Comparison of ENCODE assay signal across 1 cellular context in the genomic region with DNA sequence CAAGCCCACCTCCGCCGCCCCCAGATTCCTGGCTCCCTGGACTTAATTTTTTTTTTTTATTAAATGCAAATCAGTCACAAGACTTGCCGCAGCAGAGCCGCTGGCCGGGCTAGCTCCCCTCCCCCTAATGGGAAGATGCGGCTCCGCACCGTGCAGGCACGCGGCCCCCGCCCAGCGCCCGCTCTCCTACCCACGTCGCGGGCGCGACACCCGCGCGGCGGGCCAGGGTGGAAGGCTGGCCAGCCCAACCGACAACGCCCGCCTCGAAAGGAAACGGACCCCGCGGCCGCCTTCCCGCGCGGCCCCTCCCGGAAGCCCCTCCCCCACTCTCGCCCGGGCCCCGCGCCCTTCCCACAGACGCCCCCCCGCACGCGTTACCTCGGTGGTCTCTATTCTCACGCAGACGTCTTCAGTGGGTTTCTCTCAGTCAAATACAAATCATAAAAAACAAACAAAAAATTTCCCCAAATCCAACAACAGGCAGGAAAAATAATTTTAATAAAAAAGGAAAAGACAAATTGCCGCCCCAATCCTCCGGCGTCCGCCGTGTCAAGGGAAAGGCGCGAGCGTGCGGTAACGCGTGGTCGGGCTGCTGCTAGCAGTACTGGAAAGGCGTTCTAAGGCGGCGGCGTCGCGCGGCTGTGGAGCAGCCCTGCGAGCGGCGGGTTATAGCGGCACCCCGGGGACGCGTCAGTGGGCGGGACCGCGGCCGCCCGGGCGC.
TF ChIP-seq lines count a peak whose summit lies in the region.

A gene (minus strand): TSS at position 643 of the 721 bp plus-strand sequence. CDS start 1,480 bp downstream, outside the sequence.

TF ChIP-seq in HepG2, 621 proteins besides CTCF, POLR2A, EP300 and RAD21 (continued from another document and continues in another):
- TF ChIP-seq, protein P1, sequence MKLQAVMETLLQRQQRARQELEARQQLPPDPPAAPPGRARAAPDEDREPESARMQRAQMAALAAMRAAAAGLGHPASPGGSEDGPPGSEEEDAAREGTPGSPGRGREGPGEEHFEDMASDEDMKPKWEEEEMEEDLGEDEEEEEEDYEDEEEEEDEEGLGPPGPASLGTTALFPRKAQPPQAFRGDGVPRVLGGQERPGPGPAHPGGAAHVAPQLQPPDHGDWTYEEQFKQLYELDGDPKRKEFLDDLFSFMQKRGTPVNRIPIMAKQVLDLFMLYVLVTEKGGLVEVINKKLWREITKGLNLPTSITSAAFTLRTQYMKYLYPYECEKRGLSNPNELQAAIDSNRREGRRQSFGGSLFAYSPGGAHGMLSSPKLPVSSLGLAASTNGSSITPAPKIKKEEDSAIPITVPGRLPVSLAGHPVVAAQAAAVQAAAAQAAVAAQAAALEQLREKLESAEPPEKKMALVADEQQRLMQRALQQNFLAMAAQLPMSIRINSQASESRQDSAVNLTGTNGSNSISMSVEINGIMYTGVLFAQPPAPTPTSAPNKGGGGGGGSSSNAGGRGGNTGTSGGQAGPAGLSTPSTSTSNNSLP (IDR thresholded peaks at IDR 0.05; ENCODE audit: low read depth, low read length) = no peak; the same call in 1 of the 2 replicates
- TF ChIP-seq, protein P2, sequence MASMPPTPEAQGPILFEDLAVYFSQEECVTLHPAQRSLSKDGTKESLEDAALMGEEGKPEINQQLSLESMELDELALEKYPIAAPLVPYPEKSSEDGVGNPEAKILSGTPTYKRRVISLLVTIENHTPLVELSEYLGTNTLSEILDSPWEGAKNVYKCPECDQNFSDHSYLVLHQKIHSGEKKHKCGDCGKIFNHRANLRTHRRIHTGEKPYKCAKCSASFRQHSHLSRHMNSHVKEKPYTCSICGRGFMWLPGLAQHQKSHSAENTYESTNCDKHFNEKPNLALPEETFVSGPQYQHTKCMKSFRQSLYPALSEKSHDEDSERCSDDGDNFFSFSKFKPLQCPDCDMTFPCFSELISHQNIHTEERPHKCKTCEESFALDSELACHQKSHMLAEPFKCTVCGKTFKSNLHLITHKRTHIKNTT (CRISPR knock-in tag; IDR thresholded peaks at IDR 0.05) = 0 out of 2 replicates have a peak, but pooled peaks have one; percentile 40
- TF ChIP-seq, protein P3, sequence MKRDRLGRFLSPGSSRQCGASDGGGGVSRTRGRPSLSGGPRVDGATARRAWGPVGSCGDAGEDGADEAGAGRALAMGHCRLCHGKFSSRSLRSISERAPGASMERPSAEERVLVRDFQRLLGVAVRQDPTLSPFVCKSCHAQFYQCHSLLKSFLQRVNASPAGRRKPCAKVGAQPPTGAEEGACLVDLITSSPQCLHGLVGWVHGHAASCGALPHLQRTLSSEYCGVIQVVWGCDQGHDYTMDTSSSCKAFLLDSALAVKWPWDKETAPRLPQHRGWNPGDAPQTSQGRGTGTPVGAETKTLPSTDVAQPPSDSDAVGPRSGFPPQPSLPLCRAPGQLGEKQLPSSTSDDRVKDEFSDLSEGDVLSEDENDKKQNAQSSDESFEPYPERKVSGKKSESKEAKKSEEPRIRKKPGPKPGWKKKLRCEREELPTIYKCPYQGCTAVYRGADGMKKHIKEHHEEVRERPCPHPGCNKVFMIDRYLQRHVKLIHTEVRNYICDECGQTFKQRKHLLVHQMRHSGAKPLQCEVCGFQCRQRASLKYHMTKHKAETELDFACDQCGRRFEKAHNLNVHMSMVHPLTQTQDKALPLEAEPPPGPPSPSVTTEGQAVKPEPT (CRISPR knock-in tag; IDR thresholded peaks at IDR 0.05; ENCODE audit: low read depth) = no peak
- TF ChIP-seq ZNF552 (CRISPR knock-in tag; IDR thresholded peaks at IDR 0.05; ENCODE audit: borderline replicate concordance) (peak; percentile 75; the same call in 1 of the 2 replicates), NPAS2 (CRISPR knock-in tag; IDR thresholded peaks at IDR 0.05; ENCODE audit: borderline replicate concordance) (no peak), JARID2 (CRISPR knock-in tag; IDR thresholded peaks at IDR 0.05; ENCODE audit: insufficient replicate concordance) (no peak), SUZ12 (IDR thresholded peaks at IDR 0.05; ENCODE audit: low read depth, low read length) (no peak), SALL1 (CRISPR knock-in tag; IDR thresholded peaks at IDR 0.05) (peak; percentile 77; the same call in 1 of the 2 replicates), ATF7 (IDR thresholded peaks at IDR 0.05) (no peak), ATF7 (CRISPR knock-in tag; IDR thresholded peaks at IDR 0.05) (0 out of 2 replicates have a peak, but pooled peaks have one; percentile 19), ZNF577 (CRISPR knock-in tag; IDR thresholded peaks at IDR 0.05; ENCODE audit: borderline replicate concordance, low read depth) (no peak), HMGA1 (CRISPR knock-in tag; conservative IDR thresholded peaks at IDR 0.05) (no peak), GLI4 (CRISPR knock-in tag; IDR thresholded peaks at IDR 0.05; ENCODE audit: borderline replicate concordance) (no peak), ZNF569 (CRISPR knock-in tag; IDR thresholded peaks at IDR 0.05; ENCODE audit: borderline replicate concordance) (no peak), ZNF629 (CRISPR knock-in tag; conservative IDR thresholded peaks at IDR 0.05) (peak; percentile 47; the same call in 1 of the 2 replicates), CCAR2 (optimal IDR thresholded peaks at IDR 0.05; ENCODE audit: low read depth, low read length) (no peak), FOXK2 (IDR thresholded peaks at IDR 0.05) (no peak), ZEB1 (IDR thresholded peaks at IDR 0.05; ENCODE audit: insufficient replicate concordance, low read depth) (no peak), HOXA9 (CRISPR knock-in tag; IDR thresholded peaks at IDR 0.05; ENCODE audit: borderline replicate concordance) (0 out of 2 replicates have a peak, but pooled peaks have one; percentile 38), ZNF329 (CRISPR knock-in tag; IDR thresholded peaks at IDR 0.05; ENCODE audit: low read depth) (peak; percentile 28; the same call in 1 of the 2 replicates), RBM22 (optimal IDR thresholded peaks at IDR 0.05; ENCODE audit: low read length) (peak; percentile 22), ZBTB38 (CRISPR knock-in tag; IDR thresholded peaks at IDR 0.05) (peak; percentile 83; the same call in 1 of the 2 replicates), BORCS8-MEF2B (CRISPR knock-in tag; IDR thresholded peaks at IDR 0.05) (peak; percentile 78; the same call in 1 of the 2 replicates), FOXO1 (CRISPR knock-in tag; IDR thresholded peaks at IDR 0.05) (peak; percentile 69), HCFC1 (IDR thresholded peaks at IDR 0.05; ENCODE audit: low read depth, low read length) (no peak), BHLHE40 (IDR thresholded peaks at IDR 0.05; ENCODE audit: low read length) (peak; percentile 67; the same call in 1 of the 2 replicates), EED (CRISPR knock-in tag; IDR thresholded peaks at IDR 0.05) (no peak), HNF4G (IDR thresholded peaks at IDR 0.05; ENCODE audit: borderline replicate concordance, low read depth, low read length) (peak; percentile 33; the same call in 1 of the 2 replicates), HNF4G (CRISPR knock-in tag; IDR thresholded peaks at IDR 0.05; ENCODE audit: borderline replicate concordance, low read depth) (peak; percentile 62; the same call in 1 of the 2 replicates), ZNF598 (CRISPR knock-in tag; IDR thresholded peaks at IDR 0.05; ENCODE audit: borderline replicate concordance) (no peak), IRF2 (CRISPR knock-in tag; IDR thresholded peaks at IDR 0.05) (peak; percentile 63), FOXA3 (CRISPR knock-in tag; IDR thresholded peaks at IDR 0.05) (peak; percentile 63), ZNF432 (CRISPR knock-in tag; IDR thresholded peaks at IDR 0.05; ENCODE audit: borderline replicate concordance) (no peak), TAF1 (CRISPR knock-in tag; IDR thresholded peaks at IDR 0.05) (peak; percentile 99), HDAC6 (IDR thresholded peaks at IDR 0.05; ENCODE audit: low read depth, low read length) (peak; percentile 90), SRSF4 (IDR thresholded peaks at IDR 0.05; ENCODE audit: low read depth, low read length, poor library complexity, severe bottlenecking) (peak; percentile 77), ZSCAN25 (CRISPR knock-in tag; IDR thresholded peaks at IDR 0.05) (no peak; the same call in 1 of the 2 replicates)
- TF ChIP-seq, protein P4, sequence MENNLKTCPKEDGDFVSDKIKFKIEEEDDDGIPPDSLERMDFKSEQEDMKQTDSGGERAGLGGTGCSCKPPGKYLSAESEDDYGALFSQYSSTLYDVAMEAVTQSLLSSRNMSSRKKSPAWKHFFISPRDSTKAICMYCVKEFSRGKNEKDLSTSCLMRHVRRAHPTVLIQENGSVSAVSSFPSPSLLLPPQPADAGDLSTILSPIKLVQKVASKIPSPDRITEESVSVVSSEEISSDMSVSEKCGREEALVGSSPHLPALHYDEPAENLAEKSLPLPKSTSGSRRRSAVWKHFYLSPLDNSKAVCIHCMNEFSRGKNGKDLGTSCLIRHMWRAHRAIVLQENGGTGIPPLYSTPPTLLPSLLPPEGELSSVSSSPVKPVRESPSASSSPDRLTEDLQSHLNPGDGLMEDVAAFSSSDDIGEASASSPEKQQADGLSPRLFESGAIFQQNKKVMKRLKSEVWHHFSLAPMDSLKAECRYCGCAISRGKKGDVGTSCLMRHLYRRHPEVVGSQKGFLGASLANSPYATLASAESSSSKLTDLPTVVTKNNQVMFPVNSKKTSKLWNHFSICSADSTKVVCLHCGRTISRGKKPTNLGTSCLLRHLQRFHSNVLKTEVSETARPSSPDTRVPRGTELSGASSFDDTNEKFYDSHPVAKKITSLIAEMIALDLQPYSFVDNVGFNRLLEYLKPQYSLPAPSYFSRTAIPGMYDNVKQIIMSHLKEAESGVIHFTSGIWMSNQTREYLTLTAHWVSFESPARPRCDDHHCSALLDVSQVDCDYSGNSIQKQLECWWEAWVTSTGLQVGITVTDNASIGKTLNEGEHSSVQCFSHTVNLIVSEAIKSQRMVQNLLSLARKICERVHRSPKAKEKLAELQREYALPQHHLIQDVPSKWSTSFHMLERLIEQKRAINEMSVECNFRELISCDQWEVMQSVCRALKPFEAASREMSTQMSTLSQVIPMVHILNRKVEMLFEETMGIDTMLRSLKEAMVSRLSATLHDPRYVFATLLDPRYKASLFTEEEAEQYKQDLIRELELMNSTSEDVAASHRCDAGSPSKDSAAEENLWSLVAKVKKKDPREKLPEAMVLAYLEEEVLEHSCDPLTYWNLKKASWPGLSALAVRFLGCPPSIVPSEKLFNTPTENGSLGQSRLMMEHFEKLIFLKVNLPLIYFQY (CRISPR knock-in tag; IDR thresholded peaks at IDR 0.05; ENCODE audit: borderline replicate concordance) = peak; percentile 89
- TF ChIP-seq, protein P5, sequence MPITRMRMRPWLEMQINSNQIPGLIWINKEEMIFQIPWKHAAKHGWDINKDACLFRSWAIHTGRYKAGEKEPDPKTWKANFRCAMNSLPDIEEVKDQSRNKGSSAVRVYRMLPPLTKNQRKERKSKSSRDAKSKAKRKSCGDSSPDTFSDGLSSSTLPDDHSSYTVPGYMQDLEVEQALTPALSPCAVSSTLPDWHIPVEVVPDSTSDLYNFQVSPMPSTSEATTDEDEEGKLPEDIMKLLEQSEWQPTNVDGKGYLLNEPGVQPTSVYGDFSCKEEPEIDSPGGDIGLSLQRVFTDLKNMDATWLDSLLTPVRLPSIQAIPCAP (CRISPR knock-in tag; IDR thresholded peaks at IDR 0.05; ENCODE audit: low read depth) = 0 out of 2 replicates have a peak, but pooled peaks have one; percentile 14
- TF ChIP-seq, protein P6, sequence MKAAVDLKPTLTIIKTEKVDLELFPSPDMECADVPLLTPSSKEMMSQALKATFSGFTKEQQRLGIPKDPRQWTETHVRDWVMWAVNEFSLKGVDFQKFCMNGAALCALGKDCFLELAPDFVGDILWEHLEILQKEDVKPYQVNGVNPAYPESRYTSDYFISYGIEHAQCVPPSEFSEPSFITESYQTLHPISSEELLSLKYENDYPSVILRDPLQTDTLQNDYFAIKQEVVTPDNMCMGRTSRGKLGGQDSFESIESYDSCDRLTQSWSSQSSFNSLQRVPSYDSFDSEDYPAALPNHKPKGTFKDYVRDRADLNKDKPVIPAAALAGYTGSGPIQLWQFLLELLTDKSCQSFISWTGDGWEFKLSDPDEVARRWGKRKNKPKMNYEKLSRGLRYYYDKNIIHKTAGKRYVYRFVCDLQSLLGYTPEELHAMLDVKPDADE (CRISPR knock-in tag; IDR thresholded peaks at IDR 0.05) = peak; percentile 97
- TF ChIP-seq, protein P7, sequence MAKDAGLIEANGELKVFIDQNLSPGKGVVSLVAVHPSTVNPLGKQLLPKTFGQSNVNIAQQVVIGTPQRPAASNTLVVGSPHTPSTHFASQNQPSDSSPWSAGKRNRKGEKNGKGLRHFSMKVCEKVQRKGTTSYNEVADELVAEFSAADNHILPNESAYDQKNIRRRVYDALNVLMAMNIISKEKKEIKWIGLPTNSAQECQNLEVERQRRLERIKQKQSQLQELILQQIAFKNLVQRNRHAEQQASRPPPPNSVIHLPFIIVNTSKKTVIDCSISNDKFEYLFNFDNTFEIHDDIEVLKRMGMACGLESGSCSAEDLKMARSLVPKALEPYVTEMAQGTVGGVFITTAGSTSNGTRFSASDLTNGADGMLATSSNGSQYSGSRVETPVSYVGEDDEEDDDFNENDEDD (CRISPR knock-in tag; IDR thresholded peaks at IDR 0.05; ENCODE audit: borderline replicate concordance) = peak; percentile 33; the same call in 1 of the 2 replicates
- TF ChIP-seq, protein P8, sequence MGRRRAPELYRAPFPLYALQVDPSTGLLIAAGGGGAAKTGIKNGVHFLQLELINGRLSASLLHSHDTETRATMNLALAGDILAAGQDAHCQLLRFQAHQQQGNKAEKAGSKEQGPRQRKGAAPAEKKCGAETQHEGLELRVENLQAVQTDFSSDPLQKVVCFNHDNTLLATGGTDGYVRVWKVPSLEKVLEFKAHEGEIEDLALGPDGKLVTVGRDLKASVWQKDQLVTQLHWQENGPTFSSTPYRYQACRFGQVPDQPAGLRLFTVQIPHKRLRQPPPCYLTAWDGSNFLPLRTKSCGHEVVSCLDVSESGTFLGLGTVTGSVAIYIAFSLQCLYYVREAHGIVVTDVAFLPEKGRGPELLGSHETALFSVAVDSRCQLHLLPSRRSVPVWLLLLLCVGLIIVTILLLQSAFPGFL (CRISPR knock-in tag; IDR thresholded peaks at IDR 0.05) = no peak
